ENCODE assay signal across 8 cellular contexts in the genomic region with DNA sequence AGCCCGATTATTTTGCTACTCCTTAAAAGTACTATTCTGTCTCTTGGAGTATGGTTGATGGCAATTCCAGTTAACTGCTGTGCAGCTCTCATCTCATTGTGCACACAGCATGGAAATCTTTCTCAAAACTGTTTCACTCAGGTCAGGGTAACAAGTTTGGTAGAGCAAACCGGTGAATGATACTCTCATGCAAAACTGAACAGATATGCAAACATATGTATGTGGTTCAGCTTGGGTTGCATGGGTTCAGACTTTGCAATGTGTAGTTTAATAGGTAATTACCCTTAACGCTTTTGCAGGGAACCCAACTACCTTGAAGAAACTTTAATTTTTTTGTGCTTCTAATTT. TPM values are rescaled to one million over a fixed set of nuclear protein-coding genes. Genes with fewer than 3 reads are reported as not detected.
A peak's percentile ranks its signal among the peaks of the same experiment; 100 is the strongest.
DNase-seq lines count a peak whose midpoint lies in the region; ATAC-seq and TF ChIP-seq lines count a peak whose summit lies in the region.

No MANE protein-coding gene starts in this region.

- no peaks in the 10 kb centered on the region for H3K27me3 ChIP-seq in CD4-positive, alpha-beta memory T cell (ENCODE audit: insufficient read depth, low read length)

- peak overlapping the region in 4 of 7 donors; percentile 13 to 88 (median 58) for H3K27ac Mint-ChIP-seq in CD4-positive, alpha-beta memory T cell
- H3K27ac Mint-ChIP-seq in IgD-negative memory B cell (no peak overlapping the region), chondrocyte (ENCODE audit: unreplicated experiment) (peak overlapping the region; percentile 99)
- H3K27ac Mint-ChIP-seq in natural killer cell treated with Interleukin-12 subunit alpha and Interleukin-12 subunit beta and Interleukin-15 and Interleukin-18, amount 100 ng/mL, for 72 hours: peak overlapping the region in 1 of 2 donors; percentile 63

- no peaks in the 10 kb centered on the region for H3K9me3 Mint-ChIP-seq in CD4-positive, alpha-beta memory T cell
- H3K9me3 Mint-ChIP-seq in IgD-negative memory B cell (no peaks in the 10 kb centered on the region), chondrocyte (ENCODE audit: low read depth) (no peaks in the 10 kb centered on the region)
- H3K9me3 Mint-ChIP-seq in natural killer cell treated with Interleukin-12 subunit alpha and Interleukin-12 subunit beta and Interleukin-15 and Interleukin-18, amount 100 ng/mL, for 72 hours: no peaks in the 10 kb centered on the region

- POLR2A ChIA-PET in CD4-positive, alpha-beta memory T cell (lab: Charles Lee; ENCODE audit: partially characterized antibody): interaction anchor here (2.9 to 3.8 kb wide), 3 partner anchors 12 to 73 kb away, joined by 21 to 49 read pairs (median 31); no protein-coding TSS in a partner anchor

- H3K27ac ChIP-seq in CD4-positive, alpha-beta memory T cell (ENCODE audit: low read depth, low read length): peak overlapping the region; percentile 60

- no peaks in the 10 kb centered on the region for H3K36me3 ChIP-seq in CD4-positive, alpha-beta memory T cell (ENCODE audit: insufficient read depth, low read length)

- TF ChIP-seq CTCF in chondrocyte (IDR thresholded peaks at IDR 0.05): no peak

- no peak for DNase-seq in CD4-positive, alpha-beta memory T cell
- no peak for DNase-seq in chondrocyte (ENCODE audit: low spot score)
- DNase-seq in natural killer cell treated with Interleukin-12 subunit alpha and Interleukin-12 subunit beta and Interleukin-15 and Interleukin-18, amount 100 ng/mL, for 72 hours (ENCODE audit: low spot score): no peak
- DNase-seq in mucosa of gallbladder (ENCODE audit: low spot score): no peak
- no peak for DNase-seq in NCI-H2107 (lab: John Stamatoyannopoulos, UW)
- no peak for DNase-seq in GDM1 (lab: John Stamatoyannopoulos, UW)

- H3K4me1 ChIP-seq in CD4-positive, alpha-beta memory T cell (ENCODE audit: insufficient read depth, low read length): peaks cover 19% of the 10 kb centered on the region

- no peak for ATAC-seq in natural killer cell treated with Interleukin-12 subunit alpha and Interleukin-12 subunit beta and Interleukin-15 and Interleukin-18, amount 100 ng/mL, for 72 hours
- no peak for ATAC-seq in HG02610 (IDR thresholded peaks at IDR 0.05; ENCODE audit: unreplicated experiment)

- peaks cover 11 to 24% (median 18%) of the 10 kb centered on the region in 4 donors for H3K4me1 Mint-ChIP-seq in CD4-positive, alpha-beta memory T cell
- peaks cover 23 to 26% (median 26%) of the 10 kb centered on the region in 3 donors for H3K4me1 Mint-ChIP-seq in IgD-negative memory B cell
- peaks cover 47% of the 10 kb centered on the region for H3K4me1 Mint-ChIP-seq in chondrocyte (ENCODE audit: low read depth)
- H3K4me1 Mint-ChIP-seq in natural killer cell treated with Interleukin-12 subunit alpha and Interleukin-12 subunit beta and Interleukin-15 and Interleukin-18, amount 100 ng/mL, for 72 hours (ENCODE audit: low read depth in 2 of 2): peaks cover 32% of the 10 kb centered on the region in 2 donors

- peak overlapping the region; percentile 25 to 99 (median 98) for H3K4me3 Mint-ChIP-seq in CD4-positive, alpha-beta memory T cell
- H3K4me3 Mint-ChIP-seq in IgD-negative memory B cell (peak overlapping the region; percentile 97 to 99 (median 98)), chondrocyte (ENCODE audit: unreplicated experiment) (peak overlapping the region; percentile 92)
- H3K4me3 Mint-ChIP-seq in natural killer cell treated with Interleukin-12 subunit alpha and Interleukin-12 subunit beta and Interleukin-15 and Interleukin-18, amount 100 ng/mL, for 72 hours: peak overlapping the region; percentile 87

- no peaks in the 10 kb centered on the region for H3K27me3 Mint-ChIP-seq in CD4-positive, alpha-beta memory T cell
- no peaks in the 10 kb centered on the region for H3K27me3 Mint-ChIP-seq in IgD-negative memory B cell
- H3K27me3 Mint-ChIP-seq in chondrocyte (ENCODE audit: low read depth): no peaks in the 10 kb centered on the region
- H3K27me3 Mint-ChIP-seq in natural killer cell treated with Interleukin-12 subunit alpha and Interleukin-12 subunit beta and Interleukin-15 and Interleukin-18, amount 100 ng/mL, for 72 hours: no peaks in the 10 kb centered on the region

- H3K4me3 ChIP-seq in CD4-positive, alpha-beta memory T cell (ENCODE audit: low read length in 2 of 2): no peak overlapping the region

- no peaks in the 10 kb centered on the region for H3K9me3 ChIP-seq in CD4-positive, alpha-beta memory T cell (ENCODE audit: control insufficient read depth in 1 of 2, low read length in 2 of 2)

- CTCF ChIA-PET in CD4-positive, alpha-beta memory T cell (lab: Charles Lee; ENCODE audit: partially characterized antibody): interaction anchor here (1.6 to 5.0 kb wide), 3 partner anchors 17 to 126 kb away, joined by 3 to 46 read pairs (median 12); no protein-coding TSS in a partner anchor

- peaks cover 4 to 14% of the 10 kb centered on the region in 2 donors for H3K36me3 Mint-ChIP-seq in CD4-positive, alpha-beta memory T cell
- H3K36me3 Mint-ChIP-seq in IgD-negative memory B cell: peaks cover 4% of the 10 kb centered on the region
- H3K36me3 Mint-ChIP-seq in chondrocyte (ENCODE audit: low read depth): peaks cover 19% of the 10 kb centered on the region
- peaks cover 14% of the 10 kb centered on the region for H3K36me3 Mint-ChIP-seq in natural killer cell treated with Interleukin-12 subunit alpha and Interleukin-12 subunit beta and Interleukin-15 and Interleukin-18, amount 100 ng/mL, for 72 hours

- intact Hi-C loops in CD4-positive, alpha-beta memory T cell (cut with micrococcal nuclease): loop anchor here (2.0 kb wide), 1 partner anchor 74 kb away; no protein-coding TSS in a partner anchor

RNA-seq across cellular contexts. Expression of a gene that starts 2.2 kb away (rescaled TPM):
- total RNA-seq in CD4-positive, alpha-beta memory T cell: 10 to 100 TPM; 25.3 to 26.8 TPM
- polyA plus RNA-seq in CD4-positive, alpha-beta memory T cell: 10 to 100 TPM in 1 of 2 donors, 1 to 10 TPM in 1; 6.4 to 21.3 TPM
- 21.0 TPM for polyA plus RNA-seq in IgD-negative memory B cell
- total RNA-seq in chondrocyte: 49.1 to 92.3 TPM (median 89.4 TPM) in 3 replicates
- total RNA-seq in natural killer cell treated with Interleukin-12 subunit alpha and Interleukin-12 subunit beta and Interleukin-15 and Interleukin-18, amount 100 ng/mL, for 72 hours: 10 to 100 TPM; 28.3 to 36.1 TPM
- total RNA-seq in mucosa of gallbladder: 60.9 TPM

Comparison
In these comparisons a context has a peak if more than half of its experiments do, and no peak if none do; other contexts are left out.
1. H3K27ac Mint-ChIP-seq: peak in CD4-positive, alpha-beta memory T cell (4 of 7) and chondrocyte (single experiment); none in IgD-negative memory B cell (0 of 3).
2. Peak in every context shown above with its lines, with median percentiles within 50 percentile points of each other: H3K4me3 Mint-ChIP-seq.